In genomic region chr1:26814377-26814776, GRCh38 we compare ENCODE assay signal across 34 cellular contexts. TPM values are rescaled to one million over a fixed set of nuclear protein-coding genes. Genes with fewer than 3 reads are reported as not detected.
"Had no signal": no experiment of that assay in that cellular context is flagged by ENCODE, and none has a peak within 500 bp of the region (broad histone marks: within the 10 kb centered on the region; RNA-seq: fewer than 3 reads in every experiment).

No MANE protein-coding gene starts in this region.

- H3K27ac Mint-ChIP-seq: activated CD4-positive, alpha-beta T cell treated with anti-CD3 and anti-CD28 coated beads for 36 hours; activated CD4-positive, alpha-beta T cell treated with anti-CD3 and anti-CD28 coated beads, Interleukin-2, amount 10 ng/mL, durations not matched to agents 7 days and 5 days; activated CD8-positive, alpha-beta T cell treated with anti-CD3 and anti-CD28 coated beads, Interleukin-2, amount 10 ng/mL, durations not matched to agents 7 days and 5 days; activated naive CD4-positive, alpha-beta T cell treated with anti-CD3 and anti-CD28 coated beads, Interleukin-2, amount 50 U/mL, for 24 hours; activated naive CD8-positive, alpha-beta T cell treated with anti-CD3 and anti-CD28 coated beads, Interleukin-2, amount 10 ng/mL, durations not matched to agents 7 days and 5 days; activated T-cell treated with anti-CD3 and anti-CD28 coated beads, Interleukin-2, amount 50 U/mL, for 24 hours; activated T-helper 2 cell treated with anti-CD3 and anti-CD28 coated beads, Interferon-gamma antibody, Interleukin-2, Interleukin-4, amounts not matched to agents 10 μg/mL and 5 μg/mL and 100 μg/mL, durations not matched to agents 14 hours and 24 hours and 36 hours; WTC11 had no signal

- H3K9me3 Mint-ChIP-seq: activated CD4-positive, alpha-beta T cell treated with anti-CD3 and anti-CD28 coated beads, Interleukin-2, amount 10 ng/mL, durations not matched to agents 7 days and 5 days; activated naive CD4-positive, alpha-beta T cell treated with anti-CD3 and anti-CD28 coated beads, Interleukin-2, amount 50 U/mL, for 24 hours; activated naive CD8-positive, alpha-beta T cell treated with anti-CD3 and anti-CD28 coated beads, Interleukin-2, amount 10 ng/mL, durations not matched to agents 7 days and 5 days; activated T-cell treated with anti-CD3 and anti-CD28 coated beads, Interleukin-2, amount 50 U/mL, for 24 hours; activated T-helper 2 cell treated with anti-CD3 and anti-CD28 coated beads, Interferon-gamma antibody, Interleukin-2, Interleukin-4, amounts not matched to agents 10 μg/mL and 5 μg/mL and 100 μg/mL, durations not matched to agents 14 hours and 24 hours and 36 hours; central memory CD8-positive, alpha-beta T cell had no signal

- H3K36me3 Mint-ChIP-seq: activated naive CD4-positive, alpha-beta T cell treated with anti-CD3 and anti-CD28 coated beads, Interleukin-2, amount 50 U/mL, for 24 hours; activated naive CD8-positive, alpha-beta T cell treated with anti-CD3 and anti-CD28 coated beads, Interleukin-2, amount 10 ng/mL, durations not matched to agents 7 days and 5 days had no signal

- ATAC-seq: activated CD4-positive, alpha-beta T cell treated with anti-CD3 and anti-CD28 coated beads for 36 hours; activated CD4-positive, CD25-positive, alpha-beta regulatory T cell treated with anti-CD3 and anti-CD28 coated beads, Interleukin-2, amount 50 U/mL, for 24 hours; activated CD8-positive, alpha-beta T cell treated with anti-CD3 and anti-CD28 coated beads, Interleukin-2, amount 10 ng/mL, durations not matched to agents 7 days and 5 days; K562; PC-3; WTC11 had no signal

- H3K9me3 ChIP-seq: ascending aorta, Peyer's patch had no signal

- H3K27me3 Mint-ChIP-seq: activated CD4-positive, alpha-beta T cell treated with anti-CD3 and anti-CD28 coated beads for 36 hours; activated CD4-positive, alpha-beta T cell treated with anti-CD3 and anti-CD28 coated beads, Interleukin-2, amount 10 ng/mL, durations not matched to agents 7 days and 5 days; activated naive CD4-positive, alpha-beta T cell treated with anti-CD3 and anti-CD28 coated beads, Interleukin-2, amount 50 U/mL, for 24 hours; activated naive CD8-positive, alpha-beta T cell treated with anti-CD3 and anti-CD28 coated beads, Interleukin-2, amount 10 ng/mL, durations not matched to agents 7 days and 5 days; activated T-cell treated with anti-CD3 and anti-CD28 coated beads, Interleukin-2, amount 50 U/mL, for 24 hours; central memory CD8-positive, alpha-beta T cell had no signal

- DNase-seq: activated CD4-positive, alpha-beta T cell treated with anti-CD3 and anti-CD28 coated beads for 36 hours; activated CD4-positive, alpha-beta T cell treated with anti-CD3 and anti-CD28 coated beads, Interleukin-2, amount 10 ng/mL, durations not matched to agents 7 days and 5 days; activated CD4-positive, alpha-beta T cell treated with anti-CD3 and anti-CD28 coated beads, Interleukin-2, amount 50 U/mL, for 48 hours; activated CD8-positive, alpha-beta T cell treated with anti-CD3 and anti-CD28 coated beads, Interleukin-2, amount 10 ng/mL, durations not matched to agents 7 days and 5 days; activated gamma-delta T cell; activated naive CD4-positive, alpha-beta T cell treated with Interleukin-2 at 50 U/mL for 16 hours; activated naive CD8-positive, alpha-beta T cell treated with anti-CD3 and anti-CD28 coated beads, Interleukin-2, amount 10 ng/mL, durations not matched to agents 7 days and 5 days; activated T-cell treated with anti-CD3 and anti-CD28 coated beads, Interleukin-2, amount 50 U/mL, for 24 hours; amygdala; Karpas-422; NCI-H1105; NCI-H1417 treated with DMSO at 0.1 percent for 48 hours; NCI-H187 treated with DMSO at 0.1 percent for 48 hours; NCI-H2081; NCI-H226; NCI-H446 treated with DMSO at 0.1 percent for 48 hours; NCI-H524; NCI-H748 treated with DMSO at 0.1 percent for 48 hours; NK-92 treated with Interleukin-12 subunit alpha and Interleukin-12 subunit beta, amount 100 ng/mL, for 24 hours; PC-3; Peyer's patch; RPMI8226; SHP77 treated with DMSO at 0.1 percent for 48 hours; T1000 had no signal

- H3K27ac ChIP-seq: ascending aorta, cardiac muscle cell, Peyer's patch, SK-N-MC had no signal

- H3K4me1 ChIP-seq: ascending aorta, Peyer's patch had no signal

- H3K27me3 ChIP-seq: ascending aorta, cardiac muscle cell, Peyer's patch had no signal

- H3K4me1 Mint-ChIP-seq: WTC11 had no signal

- H3K4me3 Mint-ChIP-seq: activated CD4-positive, alpha-beta T cell treated with anti-CD3 and anti-CD28 coated beads for 36 hours; activated CD4-positive, alpha-beta T cell treated with anti-CD3 and anti-CD28 coated beads, Interleukin-2, amount 10 ng/mL, durations not matched to agents 7 days and 5 days; activated CD8-positive, alpha-beta T cell treated with anti-CD3 and anti-CD28 coated beads, Interleukin-2, amount 10 ng/mL, durations not matched to agents 7 days and 5 days; activated naive CD4-positive, alpha-beta T cell treated with anti-CD3 and anti-CD28 coated beads, Interleukin-2, amount 50 U/mL, for 24 hours; activated naive CD8-positive, alpha-beta T cell treated with anti-CD3 and anti-CD28 coated beads, Interleukin-2, amount 10 ng/mL, durations not matched to agents 7 days and 5 days; activated T-cell treated with anti-CD3 and anti-CD28 coated beads, Interleukin-2, amount 50 U/mL, for 24 hours; central memory CD8-positive, alpha-beta T cell; WTC11 had no signal

- H3K4me3 ChIP-seq: ascending aorta, cardiac muscle cell, K562, Peyer's patch, SK-N-MC had no signal

- H3K36me3 ChIP-seq: ascending aorta, cardiac muscle cell, Peyer's patch had no signal

RNA-seq across cellular contexts. Expression of gene SFN, which starts 48.6 kb away (rescaled TPM):
- total RNA-seq: chondrocyte had no signal
